7 cellular contexts compared by ENCODE assay signal in the genomic region with DNA sequence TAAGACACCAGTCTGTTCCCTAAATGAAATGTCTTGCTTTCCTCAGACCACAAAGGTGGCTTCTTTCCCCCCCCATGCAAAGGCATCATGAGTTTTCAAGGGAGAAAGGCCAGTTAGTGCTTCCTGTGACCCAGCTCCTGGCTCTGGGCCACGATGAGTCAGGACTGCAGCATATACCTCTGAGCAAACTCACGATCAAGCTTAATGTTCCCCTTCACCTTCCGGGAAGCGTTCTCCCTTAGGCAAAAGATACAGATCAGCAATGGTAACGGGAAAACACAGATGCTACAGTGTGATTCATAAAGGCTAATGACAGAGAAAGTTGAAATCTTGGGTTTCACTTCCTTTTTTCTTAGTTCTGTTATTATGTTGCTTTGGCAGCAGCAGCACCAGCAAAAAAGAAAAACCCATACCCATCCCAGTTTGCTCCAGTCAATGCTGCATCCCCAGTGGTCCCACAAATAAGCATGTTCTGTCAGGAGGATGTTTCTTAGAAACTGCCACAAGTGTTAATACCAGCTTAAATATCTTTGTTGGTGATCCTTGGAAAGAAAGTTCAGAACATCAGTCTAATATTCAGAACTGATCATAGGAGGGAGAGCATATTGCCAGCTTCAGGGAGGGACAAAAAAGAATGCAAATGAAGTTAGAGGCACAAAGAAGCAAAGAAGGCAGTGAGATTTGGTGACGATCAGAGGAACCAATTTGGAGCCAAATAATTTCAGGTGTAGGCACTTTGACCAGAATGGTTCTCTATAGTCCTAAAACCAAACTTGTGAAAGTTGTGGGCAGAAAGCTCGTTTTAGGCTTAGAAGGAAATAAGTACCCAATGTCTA. TPM values are rescaled to one million over a fixed set of nuclear protein-coding genes. Genes with fewer than 3 reads are reported as not detected.
A peak's percentile ranks its signal among the peaks of the same experiment; 100 is the strongest.
DNase-seq lines count a peak whose midpoint lies in the region; FAIRE-seq and TF ChIP-seq lines count a peak whose summit lies in the region.

No MANE protein-coding gene starts in this region.

- H2BK120ac ChIP-seq in mesendoderm (ENCODE audit: low read depth, low read length): no peak overlapping the region
- no peak overlapping the region for H2BK120ac ChIP-seq in H9 (ENCODE audit: low read depth, low read length, poor library complexity, severe bottlenecking)

- no peak overlapping the region for H3K4ac ChIP-seq in mesendoderm (ENCODE audit: low read depth, low read length)
- H3K4ac ChIP-seq in H9 (ENCODE audit: low read depth, low read length): no peak overlapping the region

- H3K27ac Mint-ChIP-seq in H9: no peak overlapping the region

- H3K9me3 ChIP-seq in ascending aorta (no peaks in the 10 kb centered on the region), H9 (ENCODE audit: control insufficient read depth, low read depth, low read length) (peaks cover 56% of the 10 kb centered on the region)

- H2BK15ac ChIP-seq in mesendoderm (replicated peaks; ENCODE audit: low read depth) (no peak overlapping the region), H9 (ENCODE audit: low read depth, low read length) (no peak overlapping the region)

- H3K4me2 ChIP-seq in mesendoderm (ENCODE audit: low read length) (no peak overlapping the region), H9 (ENCODE audit: insufficient read depth, insufficient read length, low read length) (no peak overlapping the region)

- H3K27ac ChIP-seq in ascending aorta: no peak overlapping the region
- H3K27ac ChIP-seq in mesendoderm (ENCODE audit: low read depth, low read length): no peak overlapping the region
- no peak overlapping the region for H3K27ac ChIP-seq in H9 (ENCODE audit: insufficient read length, low read depth, low read length)

- H2BK5ac ChIP-seq in mesendoderm (ENCODE audit: low read length): no peak overlapping the region
- H2BK5ac ChIP-seq in H9 (ENCODE audit: insufficient read length, low read length): no peak overlapping the region

- H4K5ac ChIP-seq in mesendoderm (ENCODE audit: low read length): no peak overlapping the region
- no peak overlapping the region for H4K5ac ChIP-seq in H9 (ENCODE audit: insufficient read length, low read depth, low read length)

- no peaks in the 10 kb centered on the region for H3K4me1 Mint-ChIP-seq in H9

- H3K4me3 Mint-ChIP-seq in H9: no peak overlapping the region

- no peak overlapping the region for H3K56ac ChIP-seq in mesendoderm (ENCODE audit: low read length)
- no peak overlapping the region for H3K56ac ChIP-seq in H9 (ENCODE audit: insufficient read length, low read depth, low read length)

- no peaks in the 10 kb centered on the region for H3K4me1 ChIP-seq in ascending aorta
- no peaks in the 10 kb centered on the region for H3K4me1 ChIP-seq in mesendoderm (ENCODE audit: control insufficient read depth, low read depth, low read length)
- H3K4me1 ChIP-seq in H9 (ENCODE audit: insufficient read depth, low read length): no peaks in the 10 kb centered on the region

- H4K20me1 ChIP-seq in H9 (ENCODE audit: control insufficient read depth, insufficient read depth, insufficient read length): no peaks in the 10 kb centered on the region

- peak; percentile 93 for FAIRE-seq in GM18507 (lab: Jason Lieb, UNC)

- no peak overlapping the region for H3K18ac ChIP-seq in mesendoderm (ENCODE audit: low read length)
- H3K18ac ChIP-seq in H9 (ENCODE audit: insufficient read length, low read depth, low read length): no peak overlapping the region

- H3K27me3 ChIP-seq in ascending aorta: no peaks in the 10 kb centered on the region
- no peaks in the 10 kb centered on the region for H3K27me3 ChIP-seq in mesendoderm (ENCODE audit: insufficient read depth, low read length, poor library complexity)
- no peaks in the 10 kb centered on the region for H3K27me3 ChIP-seq in H9 (ENCODE audit: insufficient read depth, low read length)

- H2BK12ac ChIP-seq in H9 (ENCODE audit: insufficient read length, low read depth, low read length): no peak overlapping the region

- H3K36me3 ChIP-seq in ascending aorta (peaks cover 4 to 11% of the 10 kb centered on the region in 2 donors), mesendoderm (ENCODE audit: control insufficient read depth, insufficient read depth, low read length) (no peaks in the 10 kb centered on the region)

- no peak overlapping the region for H2AFZ ChIP-seq in H9 (ENCODE audit: low read length)

- no peak overlapping the region for H4K8ac ChIP-seq in mesendoderm (ENCODE audit: low read depth, low read length)
- no peak overlapping the region for H4K8ac ChIP-seq in H9 (replicated peaks; ENCODE audit: insufficient read length, low read depth, low read length)

- peaks cover 2% of the 10 kb centered on the region; the same call in 1 of the 2 replicates for H3K27me3 Mint-ChIP-seq in H9 (ENCODE audit: low read depth)

- H3K23ac ChIP-seq in mesendoderm (ENCODE audit: low read length) (no peak overlapping the region), H9 (ENCODE audit: insufficient read length, low read depth, low read length) (no peak overlapping the region)

- DNase-seq in GM18507 (ENCODE audit: extremely low spot score, insufficient read length, low read depth): no peak
- DNase-seq in H4 (ENCODE audit: low spot score): peak; percentile 88
- peak; percentile 100 for DNase-seq in M059J (ENCODE audit: low read depth)
- peak; percentile 26 to 83 for DNase-seq in ascending aorta (ENCODE audit: low spot score in 2 of 2)
- DNase-seq in mesendoderm: peak; percentile 15
- no peak for DNase-seq in NCI-H146 treated with DMSO at 0.1 percent for 48 hours (lab: John Stamatoyannopoulos, UW; ENCODE audit: unreplicated experiment)
- DNase-seq in H9: no peak

- no CpG with 5 or more reads among the region's 7 CpGs for WGBS in mesendoderm (ENCODE audit: extremely low coverage, insufficient coverage, low lambda C conversion rate)
- no CpG with 5 or more reads among the region's 7 CpGs for WGBS in H9 (ENCODE audit: extremely low coverage, insufficient read length, low lambda C conversion rate)

- no peak overlapping the region for H3T11ph ChIP-seq in H9 (ENCODE audit: low read length)

- H3K4me3 ChIP-seq in ascending aorta (no peak overlapping the region), mesendoderm (ENCODE audit: low read length) (no peak overlapping the region)

- TF ChIP-seq CTCF in ascending aorta (IDR thresholded peaks at IDR 0.05): no peak
- TF ChIP-seq CTCF in H9 (conservative IDR thresholded peaks at IDR 0.05): no peak

- peaks cover 0 to 4% (median 2%) of the 10 kb centered on the region in 3 experiments; a peak in 3 of 7 replicates for H3K36me3 Mint-ChIP-seq in H9 (ENCODE audit: insufficient read depth in 1 of 3, low read depth in 3 of 3)

- H2BK20ac ChIP-seq in H9 (ENCODE audit: low read depth, low read length, poor library complexity, severe bottlenecking): no peak overlapping the region

- H3K9ac ChIP-seq in mesendoderm (ENCODE audit: low read length): no peak overlapping the region
- H3K9ac ChIP-seq in H9 (ENCODE audit: extremely low read depth, insufficient read length, low read length): no peak overlapping the region

- H3K79me1 ChIP-seq in mesendoderm (ENCODE audit: low read length) (no peaks in the 10 kb centered on the region), H9 (ENCODE audit: insufficient read depth, low read depth, low read length, poor library complexity, severe bottlenecking) (no peaks in the 10 kb centered on the region)

- H3K79me2 ChIP-seq in mesendoderm (ENCODE audit: control insufficient read depth, insufficient read depth, low read length) (no peaks in the 10 kb centered on the region), H9 (ENCODE audit: insufficient read depth, low read length) (no peaks in the 10 kb centered on the region)

- intact Hi-C loops in ascending aorta (cut with DNase I): no loop called here

- H3K23me2 ChIP-seq in H9 (ENCODE audit: insufficient read length, low read depth, low read length, poor library complexity, severe bottlenecking): no peaks in the 10 kb centered on the region

- no peak overlapping the region for H3K14ac ChIP-seq in H9 (ENCODE audit: insufficient read depth, low read length)

- H3K9me3 Mint-ChIP-seq in H9: peaks cover 55 to 64% of the 10 kb centered on the region in 2 experiments

- no peak overlapping the region for H4K91ac ChIP-seq in H9 (ENCODE audit: insufficient read length, low read depth, low read length)

- H2AK5ac ChIP-seq in mesendoderm (ENCODE audit: low read length): no peak overlapping the region
- no peak overlapping the region for H2AK5ac ChIP-seq in H9 (ENCODE audit: insufficient read length, low read length)

RNA-seq across cellular contexts. Expression of gene LONRF3, which starts 41.2 kb away (rescaled TPM):
- total RNA-seq in H4 (2014; rRNA removed; shearing (Covaris generic)): 1.8 and 2.7 TPM in 2 replicates
- 5.6 and 8.7 TPM in 2 replicates for total RNA-seq in M059J (2014; rRNA removed; shearing (Covaris generic))
- total RNA-seq in ascending aorta (11.0 TPM), H9 (2021) (0.33 and 0.39 TPM in 2 replicates)
- polyA plus RNA-seq in mesendoderm (2013, experiment 1 of 2): 0.24 TPM
- 0.25 TPM for polyA plus RNA-seq in mesendoderm (2013, experiment 2 of 2)

RNA-seq across cellular contexts. Expression of gene CT47C1, which starts 57.2 kb away (rescaled TPM):
- not detected in 2 replicates for total RNA-seq in H4 (2014; rRNA removed; shearing (Covaris generic))
- 0.39 TPM in 1 of 2 replicates, not detected in the other for total RNA-seq in M059J (2014; rRNA removed; shearing (Covaris generic))
- not detected for total RNA-seq in ascending aorta
- not detected for polyA plus RNA-seq in mesendoderm (2013, experiment 1 of 2)
- polyA plus RNA-seq in mesendoderm (2013, experiment 2 of 2): not detected
- total RNA-seq in H9 (2021): not detected in 2 replicates

Comparison
In these comparisons a context has a peak if more than half of its experiments do, and no peak if none do; other contexts are left out.
1. DNase-seq: peak in H4 (single experiment), M059J (single experiment), ascending aorta (2 of 2) and mesendoderm (single experiment); none in GM18507 (single experiment), NCI-H146 treated with DMSO at 0.1 percent for 48 hours (single experiment) and H9 (single experiment).